20 cellular contexts compared by ENCODE assay signal in genomic region chr6:107646176-107646575, GRCh38.
DNase-seq lines count a peak whose midpoint lies in the region; ATAC-seq and TF ChIP-seq lines count a peak whose summit lies in the region.
"Had no signal": no experiment of that assay in that cellular context is flagged by ENCODE, and none has a peak within 500 bp of the region (broad histone marks: within the 10 kb centered on the region; RNA-seq: fewer than 3 reads in every experiment).

No MANE protein-coding gene starts in this region.

- no peak for TF ChIP-seq POLR2A in gastrocnemius medialis (IDR thresholded peaks at IDR 0.05)

- no peaks in the 10 kb centered on the region for H3K79me2 ChIP-seq in hepatocyte

- WGBS in hepatocyte (ENCODE audit: low lambda C conversion rate, missing lambda C conversion rate), result 80% methylated on average over 9 of the region's 9 CpGs

- no peaks in the 10 kb centered on the region for H4K20me1 ChIP-seq in hepatocyte (ENCODE audit: insufficient read depth, poor library complexity, severe bottlenecking)

- H3K9me2 ChIP-seq in hepatocyte (replicated peaks; ENCODE audit: insufficient read depth), result no peaks in the 10 kb centered on the region

- H3K9me3 ChIP-seq in hepatocyte (ENCODE audit: low read depth) (no peaks in the 10 kb centered on the region), gastrocnemius medialis (no peaks in the 10 kb centered on the region)
- H3K9me3 ChIP-seq: HAP-1, sigmoid colon had no signal

- H3K4me3 ChIP-seq in hepatocyte (no peak overlapping the region), gastrocnemius medialis (no peak overlapping the region)
- H3K4me3 ChIP-seq: coronary artery, GM12878, HAP-1, sigmoid colon had no signal

- ATAC-seq in gastrocnemius medialis (peak; percentile 40 to 49), HG02588 (IDR thresholded peaks at IDR 0.05; ENCODE audit: unreplicated experiment) (no peak), GM19324 (IDR thresholded peaks at IDR 0.05; ENCODE audit: low FRiP score, unreplicated experiment) (no peak), HG03175 (IDR thresholded peaks at IDR 0.05; ENCODE audit: unreplicated experiment) (no peak)
- ATAC-seq: activated T-helper 17 cell treated with anti-CD3 and anti-CD28 coated beads, Interleukin-2, amount 50 U/mL, for 72 hours; GM12878 had no signal

- H3K27ac ChIP-seq in hepatocyte (no peak overlapping the region), gastrocnemius medialis (peak overlapping the region; percentile 52 to 80 (median 62))
- H3K27ac ChIP-seq: RWPE1 had no signal

- H3K4me1 ChIP-seq in hepatocyte (ENCODE audit: insufficient read depth), result no peaks in the 10 kb centered on the region
- H3K4me1 ChIP-seq in gastrocnemius medialis, result peaks cover 48 to 56% of the 10 kb centered on the region in 2 donors
- H3K4me1 ChIP-seq: HAP-1 had no signal

- intact Hi-C loops in gastrocnemius medialis (cut with DNase I; ENCODE audit: low total_unique reads), result no loop called here

- in situ Hi-C loops in gastrocnemius medialis (cut with MboI; ENCODE audit: low sequenced_read_pairs in 4 of 4), result no loop called here

- TF ChIP-seq CTCF in hepatocyte (IDR thresholded peaks at IDR 0.05; ENCODE audit: poor library complexity) (no peak), gastrocnemius medialis (IDR thresholded peaks at IDR 0.05 in 4 of 5, conservative IDR thresholded peaks at IDR 0.05 in 1 of 5) (no peak)

- no peak overlapping the region for H2AFZ ChIP-seq in hepatocyte

- DNase-seq in GM03348 (ENCODE audit: low spot score) (peak; percentile 53), fibroblast of gingiva (ENCODE audit: low read depth) (peak; percentile 66), hepatocyte (ENCODE audit: low spot score) (peak; percentile 51), gastrocnemius medialis (peak; percentile 41 to 67), NCI-H345 (lab: John Stamatoyannopoulos, UW) (no peak)
- DNase-seq: ACHN; activated CD4-positive, CD25-positive, alpha-beta regulatory T cell; amniotic stem cell; EL; MV-4-11; sigmoid colon; stimulated activated CD4-positive, alpha-beta T cell treated with anti-CD3 and anti-CD28 coated beads, Interleukin-4, amount 100 ng/mL, for 24 hours had no signal

- no peaks in the 10 kb centered on the region for H3K27me3 ChIP-seq in hepatocyte
- no peaks in the 10 kb centered on the region for H3K27me3 ChIP-seq in gastrocnemius medialis
- H3K27me3 ChIP-seq: sigmoid colon had no signal

- no peaks in the 10 kb centered on the region for H3K36me3 ChIP-seq in hepatocyte (replicated peaks; ENCODE audit: insufficient read depth, low read depth)
- no peaks in the 10 kb centered on the region for H3K36me3 ChIP-seq in gastrocnemius medialis
- H3K36me3 ChIP-seq: HAP-1, sigmoid colon had no signal

- H3K4me2 ChIP-seq in hepatocyte, result no peak overlapping the region

Comparison
In these comparisons a context has a peak if more than half of its experiments do, and no peak if none do; other contexts are left out.
1. ATAC-seq: peak in gastrocnemius medialis (2 of 2); none in HG02588 (single experiment), GM19324 (single experiment) and HG03175 (single experiment).